ENCODE assay signal across 5 cellular contexts in genomic region chr7:76504351-76505167, GRCh38. TPM values are rescaled to one million over a fixed set of nuclear protein-coding genes. Genes with fewer than 3 reads are reported as not detected.
"Had no signal": no experiment of that assay in that cellular context is flagged by ENCODE, and none has a peak within 500 bp of the region (broad histone marks: within the 10 kb centered on the region; RNA-seq: fewer than 3 reads in every experiment).

No MANE protein-coding gene starts in this region.

RNA-seq across cellular contexts. Expression of gene SPDYE16, which starts 38.5 kb away (rescaled TPM):
- total RNA-seq: activated B cell treated with CpG ODN at 0.5 μM for 24 hours, ascending aorta, esophagus squamous epithelium, mucosa of gallbladder, SJSA1 had no signal
